In genomic region chr5:147437161-147437596, GRCh38 we compare ENCODE assay signal across 18 cellular contexts.
DNase-seq lines count a peak whose midpoint lies in the region; ATAC-seq and TF ChIP-seq lines count a peak whose summit lies in the region.
"Had no signal": no experiment of that assay in that cellular context is flagged by ENCODE, and none has a peak within 500 bp of the region (broad histone marks: within the 10 kb centered on the region; RNA-seq: fewer than 3 reads in every experiment).

No MANE protein-coding gene starts in this region.

- H3K4me3 Mint-ChIP-seq in endodermal cell, result no peak overlapping the region
- H3K4me3 Mint-ChIP-seq: stimulated activated memory B cell treated with anti-CD40 and anti-IgM and Interleukin-4, amounts not matched to agents 10 μg/mL and 1 μg/mL and 100 μg/mL, for 72 hours had no signal

- DNase-seq in HT1080 (ENCODE audit: low read depth), result peak; percentile 33
- no peak for DNase-seq in RWPE2 (ENCODE audit: low spot score)
- DNase-seq in endodermal cell, result no peak
- no peak for DNase-seq in spleen
- no peak for DNase-seq in cerebellar nuclear complex (lab: John Stamatoyannopoulos, UW)
- DNase-seq: activated effector memory CD4-positive, alpha-beta T cell treated with anti-CD3 and anti-CD28 coated beads, Interleukin-2, amount 50 U/mL, for 16 hours; EL; Karpas-422; kidney glomerular epithelial cell; NCI-H2029 treated with DMSO at 0.1 percent for 48 hours; NCI-H774; SJCRH30; stimulated activated CD4-positive, alpha-beta T cell treated with anti-CD3 and anti-CD28 coated beads, Interleukin-4, amount 100 ng/mL, for 4 hours had no signal

- intact Hi-C loops in spleen (cut with DNase I; ENCODE audit: low total_unique reads), result no loop called here

- ATAC-seq in RWPE2 (ENCODE audit: low read depth) (peak; percentile 19; the same call in 1 of the 3 replicates), GM21423 (IDR thresholded peaks at IDR 0.05; ENCODE audit: unreplicated experiment) (no peak), GM21390 (IDR thresholded peaks at IDR 0.05; ENCODE audit: unreplicated experiment) (no peak)
- ATAC-seq: stimulated activated memory B cell treated with anti-CD40 and anti-IgM and Interleukin-4, amounts not matched to agents 10 μg/mL and 1 μg/mL and 100 μg/mL, for 72 hours had no signal

- H3K27ac Mint-ChIP-seq in endodermal cell, result no peak overlapping the region
- H3K27ac Mint-ChIP-seq: stimulated activated memory B cell treated with anti-CD40 and anti-IgM and Interleukin-4, amounts not matched to agents 10 μg/mL and 1 μg/mL and 100 μg/mL, for 72 hours had no signal

- TF ChIP-seq POLR2A in spleen (IDR thresholded peaks at IDR 0.05), result no peak

- no peak overlapping the region for H3K9ac ChIP-seq in endodermal cell (ENCODE audit: extremely low read depth, low read length, poor library complexity, severe bottlenecking)
- no peak overlapping the region for H3K9ac ChIP-seq in stomach smooth muscle (ENCODE audit: low read length in 2 of 2)

- TF ChIP-seq CTCF in RWPE2 (IDR thresholded peaks at IDR 0.05; ENCODE audit: poor library complexity, severe bottlenecking) (no peak), endodermal cell (conservative IDR thresholded peaks at IDR 0.05) (no peak), spleen (IDR thresholded peaks at IDR 0.05 in 8 of 11, conservative IDR thresholded peaks at IDR 0.05 in 3 of 11) (no peak)

- no peak overlapping the region for H3K27ac ChIP-seq in RWPE2 (ENCODE audit: poor library complexity, severe bottlenecking)
- peak overlapping the region; percentile 2 for H3K27ac ChIP-seq in endodermal cell (ENCODE audit: low read depth, low read length)
- peak overlapping the region; percentile 2 for H3K27ac ChIP-seq in stomach smooth muscle (ENCODE audit: low read length)
- no peak overlapping the region for H3K27ac ChIP-seq in spleen
- H3K27ac ChIP-seq: breast epithelium, SJCRH30 had no signal

- no peaks in the 10 kb centered on the region for H3K27me3 Mint-ChIP-seq in endodermal cell (ENCODE audit: insufficient read depth)
- H3K27me3 Mint-ChIP-seq: stimulated activated memory B cell treated with anti-CD40 and anti-IgM and Interleukin-4, amounts not matched to agents 10 μg/mL and 1 μg/mL and 100 μg/mL, for 72 hours had no signal

- H3K36me3 Mint-ChIP-seq in endodermal cell (ENCODE audit: low read depth), result no peaks in the 10 kb centered on the region
- H3K36me3 Mint-ChIP-seq: stimulated activated memory B cell treated with anti-CD40 and anti-IgM and Interleukin-4, amounts not matched to agents 10 μg/mL and 1 μg/mL and 100 μg/mL, for 72 hours had no signal

- no peaks in the 10 kb centered on the region for H3K9me3 Mint-ChIP-seq in endodermal cell
- H3K9me3 Mint-ChIP-seq: stimulated activated memory B cell treated with anti-CD40 and anti-IgM and Interleukin-4, amounts not matched to agents 10 μg/mL and 1 μg/mL and 100 μg/mL, for 72 hours had no signal

- H3K27me3 ChIP-seq in RWPE2 (ENCODE audit: insufficient read depth, poor library complexity, severe bottlenecking), result no peaks in the 10 kb centered on the region
- H3K27me3 ChIP-seq in endodermal cell (ENCODE audit: control insufficient read depth, insufficient read depth, low read length, poor library complexity, severe bottlenecking), result no peaks in the 10 kb centered on the region
- no peaks in the 10 kb centered on the region for H3K27me3 ChIP-seq in stomach smooth muscle (ENCODE audit: control insufficient read depth in 1 of 2, insufficient read depth in 2 of 2, low read length in 2 of 2)
- no peaks in the 10 kb centered on the region for H3K27me3 ChIP-seq in spleen (replicated peaks in 1 of 7)
- H3K27me3 ChIP-seq: breast epithelium, SJCRH30 had no signal

- H3K36me3 ChIP-seq in RWPE2 (ENCODE audit: low read depth) (no peaks in the 10 kb centered on the region), endodermal cell (ENCODE audit: control insufficient read depth, insufficient read depth, low read length) (no peaks in the 10 kb centered on the region), stomach smooth muscle (ENCODE audit: control insufficient read depth in 2 of 2, insufficient read depth in 2 of 2, low read length in 2 of 2) (peaks cover 2 to 5% of the 10 kb centered on the region in 2 donors), spleen (no peaks in the 10 kb centered on the region)
- H3K36me3 ChIP-seq: breast epithelium had no signal

- no peaks in the 10 kb centered on the region for H3K9me3 ChIP-seq in RWPE2 (ENCODE audit: severe bottlenecking)
- no peaks in the 10 kb centered on the region for H3K9me3 ChIP-seq in endodermal cell (ENCODE audit: control insufficient read depth, low read length)
- H3K9me3 ChIP-seq in stomach smooth muscle (ENCODE audit: control insufficient read depth in 2 of 2, low read length in 2 of 2), result no peaks in the 10 kb centered on the region
- no peaks in the 10 kb centered on the region for H3K9me3 ChIP-seq in spleen
- H3K9me3 ChIP-seq: breast epithelium, SJCRH30 had no signal

- peaks cover 45% of the 10 kb centered on the region for H3K4me1 Mint-ChIP-seq in endodermal cell
- H3K4me1 Mint-ChIP-seq: stimulated activated memory B cell treated with anti-CD40 and anti-IgM and Interleukin-4, amounts not matched to agents 10 μg/mL and 1 μg/mL and 100 μg/mL, for 72 hours had no signal

- WGBS in endodermal cell (ENCODE audit: insufficient coverage in 1 of 2, insufficient read length in 1 of 2), 2 experiments, result 61 to 77% methylated on average over 4 to 6 of the region's 6 CpGs
- WGBS in spleen, 5 donors, result 56 to 65% (median 60%) methylated on average over 6 of the region's 6 CpGs

- H3K4me1 ChIP-seq in RWPE2 (ENCODE audit: insufficient read depth, poor library complexity, severe bottlenecking), result no peaks in the 10 kb centered on the region
- peaks cover 4% of the 10 kb centered on the region for H3K4me1 ChIP-seq in endodermal cell (ENCODE audit: control insufficient read depth, insufficient read depth, low read length)
- H3K4me1 ChIP-seq in stomach smooth muscle (ENCODE audit: control insufficient read depth, insufficient read depth, low read length), result peaks cover 28% of the 10 kb centered on the region
- H3K4me1 ChIP-seq in spleen, result peaks cover 0 to 16% (median 7%) of the 10 kb centered on the region in 6 donors
- H3K4me1 ChIP-seq: breast epithelium had no signal

- no peak overlapping the region for H3K4me3 ChIP-seq in RWPE2 (ENCODE audit: severe bottlenecking)
- no peak overlapping the region for H3K4me3 ChIP-seq in endodermal cell (ENCODE audit: low read length)
- no peak overlapping the region for H3K4me3 ChIP-seq in stomach smooth muscle (ENCODE audit: low read length in 2 of 2)
- H3K4me3 ChIP-seq in spleen, result no peak overlapping the region
- H3K4me3 ChIP-seq: breast epithelium, SJCRH30 had no signal

Comparison
In these comparisons a context has a peak if more than half of its experiments do, and no peak if none do; other contexts are left out.
1. H3K27ac ChIP-seq: peak in endodermal cell (single experiment) and stomach smooth muscle (single experiment); none in RWPE2 (single experiment) and spleen (0 of 8).